Comparison of ENCODE assay signal across 19 cellular contexts in the genomic region with DNA sequence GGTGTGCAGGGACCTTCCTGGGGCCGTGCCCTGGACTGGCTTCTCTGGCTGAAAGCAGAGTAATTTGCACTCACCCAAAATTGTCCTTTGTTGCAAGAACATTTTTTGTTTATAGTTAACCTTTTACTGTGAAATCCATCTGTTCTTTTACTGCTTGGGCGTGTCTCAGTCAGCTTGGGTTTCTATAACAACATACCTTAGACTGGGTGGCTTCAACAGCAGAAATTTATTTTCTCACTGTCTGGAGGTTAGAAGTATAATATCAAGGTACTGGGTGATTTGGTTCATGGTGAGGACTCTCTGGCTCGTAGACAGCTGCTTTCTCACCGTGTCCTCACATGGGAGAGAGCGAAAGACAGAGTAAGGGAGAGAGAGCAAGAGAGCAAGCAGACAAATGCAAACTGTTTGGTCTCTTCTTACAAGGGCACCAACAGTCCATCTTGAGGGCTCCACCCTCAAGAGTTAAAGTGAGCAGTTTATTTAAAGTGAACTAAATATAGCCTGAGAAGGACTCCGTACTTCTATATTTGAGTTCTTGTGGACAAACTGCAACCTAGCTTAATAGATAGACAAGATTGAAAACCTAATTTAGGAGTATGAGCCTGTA.
DNase-seq lines count a peak whose midpoint lies in the region; ATAC-seq, FAIRE-seq and TF ChIP-seq lines count a peak whose summit lies in the region.
"Had no signal": no experiment of that assay in that cellular context is flagged by ENCODE, and none has a peak within 500 bp of the region (broad histone marks: within the 10 kb centered on the region; RNA-seq: fewer than 3 reads in every experiment).

No MANE protein-coding gene starts in this region.

- 0 out of 2 replicates have a peak overlapping the region, but pooled peaks have one; percentile 20 for H2AFZ ChIP-seq in PC-3 (ENCODE audit: low read length)

- H3K36me3 ChIP-seq in PC-3 (ENCODE audit: low read depth, low read length) (no peaks in the 10 kb centered on the region), small intestine (ENCODE audit: control insufficient read depth in 2 of 2, insufficient read depth in 2 of 2, low read length in 2 of 2) (no peaks in the 10 kb centered on the region)
- H3K36me3 ChIP-seq: BE2C, HAP-1 had no signal

- no peak for FAIRE-seq in small intestine (lab: Jason Lieb, UNC)
- FAIRE-seq: RCC 7860 had no signal

- H3K9me3 Mint-ChIP-seq in activated CD4-positive, alpha-beta T cell treated with anti-CD3 and anti-CD28 coated beads, Interleukin-2, amount 10 ng/mL, durations not matched to agents 24 days and 14 days = peaks cover 12% of the 10 kb centered on the region
- peaks cover 9% of the 10 kb centered on the region for H3K9me3 Mint-ChIP-seq in activated CD4-positive, alpha-beta T cell treated with anti-CD3 and anti-CD28 coated beads for 36 hours (ENCODE audit: low read depth)

- H3K9ac ChIP-seq in PC-3 (ENCODE audit: low read length) = no peak overlapping the region

- no peak overlapping the region for H3K27ac ChIP-seq in PC-3 (ENCODE audit: low read length)
- peak overlapping the region in 1 of 2 donors; percentile 32 for H3K27ac ChIP-seq in small intestine (ENCODE audit: low read depth in 1 of 2, low read length in 1 of 2)
- H3K27ac ChIP-seq: SK-N-MC had no signal

- 25 to 51% (median 32%) methylated on average over 6 of the region's 6 CpGs for WGBS in small intestine, 3 donors

- no peaks in the 10 kb centered on the region for H3K9me3 ChIP-seq in PC-3 (ENCODE audit: low read length)
- no peaks in the 10 kb centered on the region for H3K9me3 ChIP-seq in small intestine (ENCODE audit: control insufficient read depth, low read depth)
- H3K9me3 ChIP-seq: BE2C, HAP-1 had no signal

- POLR2A ChIA-PET in activated CD4-positive, alpha-beta T cell treated with anti-CD3 and anti-CD28 coated beads for 36 hours (lab: Charles Lee) = no interaction called here
- POLR2A ChIA-PET in PC-3 (lab: Charles Lee; ENCODE audit: unreplicated experiment) = interaction anchor here (0.6 kb wide), 1 partner anchor 1328 kb away, joined by 20 read pairs; no protein-coding TSS in a partner anchor

- intact Hi-C loops in activated CD4-positive, alpha-beta T cell treated with anti-CD3 and anti-CD28 coated beads, Interleukin-2, amount 10 ng/mL, durations not matched to agents 24 days and 14 days (cut with micrococcal nuclease) = no loop called here
- intact Hi-C loops in activated CD4-positive, alpha-beta T cell treated with anti-CD3 and anti-CD28 coated beads for 36 hours (cut with DNase I, micrococcal nuclease) = no loop called here
- intact Hi-C loops in PC-3 (cut with micrococcal nuclease) = no loop called here

- no peaks in the 10 kb centered on the region for H3K9me2 ChIP-seq in PC-3 (replicated peaks; ENCODE audit: low read length)

- CTCF ChIA-PET in activated CD4-positive, alpha-beta T cell treated with anti-CD3 and anti-CD28 coated beads for 36 hours (lab: Charles Lee) = interaction anchor here (0.6 kb wide), 1 partner anchor 262 kb away, joined by 4 read pairs; no protein-coding TSS in a partner anchor
- CTCF ChIA-PET in PC-3 (lab: Charles Lee) = no interaction called here

- H3K4me1 Mint-ChIP-seq in activated CD4-positive, alpha-beta T cell treated with anti-CD3 and anti-CD28 coated beads, Interleukin-2, amount 10 ng/mL, durations not matched to agents 24 days and 14 days = no peaks in the 10 kb centered on the region
- H3K4me1 Mint-ChIP-seq in activated CD4-positive, alpha-beta T cell treated with anti-CD3 and anti-CD28 coated beads for 36 hours = no peaks in the 10 kb centered on the region
- H3K4me1 Mint-ChIP-seq: CD4-positive, alpha-beta memory T cell had no signal

- peak overlapping the region; percentile 10; the same call in 1 of the 2 replicates for H3K4me2 ChIP-seq in PC-3 (ENCODE audit: low read length)

- H3K27me3 Mint-ChIP-seq in activated CD4-positive, alpha-beta T cell treated with anti-CD3 and anti-CD28 coated beads, Interleukin-2, amount 10 ng/mL, durations not matched to agents 24 days and 14 days = no peaks in the 10 kb centered on the region
- H3K27me3 Mint-ChIP-seq in activated CD4-positive, alpha-beta T cell treated with anti-CD3 and anti-CD28 coated beads for 36 hours = no peaks in the 10 kb centered on the region

- no peaks in the 10 kb centered on the region for H3F3A ChIP-seq in PC-3 (ENCODE audit: low read length, unreplicated experiment)

- no peaks in the 10 kb centered on the region for H4K20me1 ChIP-seq in PC-3 (ENCODE audit: low read length)

- H3K4me3 ChIP-seq in PC-3 (ENCODE audit: low read length) (no peak overlapping the region), small intestine (ENCODE audit: low read depth in 1 of 2, low read length in 2 of 2) (no peak overlapping the region)
- H3K4me3 ChIP-seq: HAP-1, SK-N-MC had no signal

- BruUV-seq in PC-3 (replicated peaks; lab: Mats Ljungman, UMichigan) = no TSS peak

- peak; percentile 15 for DNase-seq in activated CD4-positive, alpha-beta T cell treated with anti-CD3 and anti-CD28 coated beads, Interleukin-2, amount 10 ng/mL, durations not matched to agents 24 days and 14 days
- no peak for DNase-seq in activated CD4-positive, alpha-beta T cell treated with anti-CD3 and anti-CD28 coated beads for 36 hours
- DNase-seq in PC-3 = no peak
- DNase-seq in left kidney (ENCODE audit: low read depth, low spot score) = peak; percentile 63
- peak; percentile 39 for DNase-seq in small intestine
- DNase-seq in DMS114 treated with DMSO at 0.1 percent for 48 hours (lab: John Stamatoyannopoulos, UW; ENCODE audit: unreplicated experiment) = no peak
- DNase-seq: BE2C; CD4-positive, alpha-beta memory T cell; DMS79 treated with DMSO at 0.1 percent for 48 hours; NCI-H187; NCI-H2171; NCI-H526; NK-92 treated with Interleukin-12 subunit alpha and Interleukin-12 subunit beta, amount 100 ng/mL, for 24 hours had no signal

- TF ChIP-seq CTCF in PC-3 (conservative IDR thresholded peaks at IDR 0.05; ENCODE audit: low read depth, low read length) = no peak

- no peaks in the 10 kb centered on the region for H3K4me1 ChIP-seq in PC-3 (ENCODE audit: insufficient read depth, low read length)
- H3K4me1 ChIP-seq in small intestine (ENCODE audit: control insufficient read depth in 2 of 2, insufficient read depth in 1 of 2, low read depth in 1 of 2, low read length in 1 of 2) = peaks cover 0 to 2% of the 10 kb centered on the region in 2 donors
- H3K4me1 ChIP-seq: BE2C had no signal

- no peaks in the 10 kb centered on the region for H3K79me2 ChIP-seq in PC-3 (ENCODE audit: low read length)

- H3K27me3 ChIP-seq in PC-3 (ENCODE audit: low read length) = peaks cover 2% of the 10 kb centered on the region; the same call in 1 of the 2 replicates
- H3K27me3 ChIP-seq in small intestine (ENCODE audit: control insufficient read depth in 2 of 2, insufficient read depth in 2 of 2, low read length in 2 of 2) = peaks cover 0 to 3% of the 10 kb centered on the region in 2 donors
- H3K27me3 ChIP-seq: BE2C had no signal

- ATAC-seq in activated CD4-positive, alpha-beta T cell treated with anti-CD3 and anti-CD28 coated beads for 36 hours = no peak
- no peak for ATAC-seq in PC-3
- no peak for ATAC-seq in GM19035 (IDR thresholded peaks at IDR 0.05; ENCODE audit: unreplicated experiment)
- ATAC-seq in HG02938 (IDR thresholded peaks at IDR 0.05; ENCODE audit: unreplicated experiment) = no peak
- ATAC-seq: Right ventricle myocardium inferior had no signal

- H3K4me3 Mint-ChIP-seq in activated CD4-positive, alpha-beta T cell treated with anti-CD3 and anti-CD28 coated beads, Interleukin-2, amount 10 ng/mL, durations not matched to agents 24 days and 14 days = no peak overlapping the region
- H3K4me3 Mint-ChIP-seq in activated CD4-positive, alpha-beta T cell treated with anti-CD3 and anti-CD28 coated beads for 36 hours = no peak overlapping the region
- H3K4me3 Mint-ChIP-seq: CD4-positive, alpha-beta memory T cell had no signal

- H3K36me3 Mint-ChIP-seq in activated CD4-positive, alpha-beta T cell treated with anti-CD3 and anti-CD28 coated beads, Interleukin-2, amount 10 ng/mL, durations not matched to agents 24 days and 14 days (ENCODE audit: low read depth) = no peaks in the 10 kb centered on the region
- no peaks in the 10 kb centered on the region for H3K36me3 Mint-ChIP-seq in activated CD4-positive, alpha-beta T cell treated with anti-CD3 and anti-CD28 coated beads for 36 hours (ENCODE audit: low read depth)
- H3K36me3 Mint-ChIP-seq: CD4-positive, alpha-beta memory T cell had no signal

- H3K27ac Mint-ChIP-seq in activated CD4-positive, alpha-beta T cell treated with anti-CD3 and anti-CD28 coated beads, Interleukin-2, amount 10 ng/mL, durations not matched to agents 24 days and 14 days = no peak overlapping the region
- H3K27ac Mint-ChIP-seq in activated CD4-positive, alpha-beta T cell treated with anti-CD3 and anti-CD28 coated beads for 36 hours = no peak overlapping the region
- H3K27ac Mint-ChIP-seq: CD4-positive, alpha-beta memory T cell had no signal

Comparison
In these comparisons a context has a peak if more than half of its experiments do, and no peak if none do; other contexts are left out.
1. DNase-seq: peak in activated CD4-positive, alpha-beta T cell treated with anti-CD3 and anti-CD28 coated beads, Interleukin-2, amount 10 ng/mL, durations not matched to agents 24 days and 14 days (single experiment), left kidney (single experiment) and small intestine (single experiment); none in activated CD4-positive, alpha-beta T cell treated with anti-CD3 and anti-CD28 coated beads for 36 hours (single experiment), PC-3 (single experiment) and DMS114 treated with DMSO at 0.1 percent for 48 hours (single experiment).